In the genomic region with DNA sequence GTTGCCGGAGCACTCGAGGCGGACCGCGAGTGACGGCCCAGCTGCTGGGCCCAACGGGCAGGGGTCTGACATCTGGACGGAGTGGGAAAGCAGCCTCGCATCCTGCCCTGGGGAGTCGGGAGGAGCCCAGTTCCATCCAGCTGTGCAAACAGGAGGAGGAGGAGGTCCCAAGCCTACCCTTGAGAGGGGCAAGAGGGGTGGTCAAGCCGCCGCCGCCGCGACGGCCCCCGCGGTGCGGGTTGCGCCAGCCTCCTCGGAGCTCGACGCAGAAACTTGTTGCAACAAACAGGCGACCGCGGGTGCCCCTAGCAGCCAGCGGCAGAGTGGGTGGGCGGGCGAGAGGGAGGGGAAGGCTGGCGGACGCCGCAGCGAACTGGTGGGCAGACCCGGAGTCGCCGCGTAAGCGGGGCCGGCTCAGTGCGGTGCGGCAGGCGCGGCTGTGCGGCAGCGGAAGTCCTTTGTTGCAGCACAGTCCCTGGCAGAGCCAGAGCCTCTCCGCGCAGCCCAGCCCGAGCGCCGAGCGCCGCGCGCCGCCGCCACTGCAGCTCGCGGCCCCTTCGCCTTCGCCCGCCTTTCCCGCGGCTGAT, we compare ENCODE assay signal across 8 cellular contexts. TPM values are rescaled to one million over a fixed set of nuclear protein-coding genes. Genes with fewer than 3 reads are reported as not detected.
A peak's percentile ranks its signal among the peaks of the same experiment; 100 is the strongest.
DNase-seq lines count a peak whose midpoint lies in the region; ATAC-seq and TF ChIP-seq lines count a peak whose summit lies in the region.

A gene with protein sequence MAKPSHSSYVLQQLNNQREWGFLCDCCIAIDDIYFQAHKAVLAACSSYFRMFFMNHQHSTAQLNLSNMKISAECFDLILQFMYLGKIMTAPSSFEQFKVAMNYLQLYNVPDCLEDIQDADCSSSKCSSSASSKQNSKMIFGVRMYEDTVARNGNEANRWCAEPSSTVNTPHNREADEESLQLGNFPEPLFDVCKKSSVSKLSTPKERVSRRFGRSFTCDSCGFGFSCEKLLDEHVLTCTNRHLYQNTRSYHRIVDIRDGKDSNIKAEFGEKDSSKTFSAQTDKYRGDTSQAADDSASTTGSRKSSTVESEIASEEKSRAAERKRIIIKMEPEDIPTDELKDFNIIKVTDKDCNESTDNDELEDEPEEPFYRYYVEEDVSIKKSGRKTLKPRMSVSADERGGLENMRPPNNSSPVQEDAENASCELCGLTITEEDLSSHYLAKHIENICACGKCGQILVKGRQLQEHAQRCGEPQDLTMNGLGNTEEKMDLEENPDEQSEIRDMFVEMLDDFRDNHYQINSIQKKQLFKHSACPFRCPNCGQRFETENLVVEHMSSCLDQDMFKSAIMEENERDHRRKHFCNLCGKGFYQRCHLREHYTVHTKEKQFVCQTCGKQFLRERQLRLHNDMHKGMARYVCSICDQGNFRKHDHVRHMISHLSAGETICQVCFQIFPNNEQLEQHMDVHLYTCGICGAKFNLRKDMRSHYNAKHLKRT (plus strand): TSS at position 461 of the 587 bp plus-strand sequence. CDS start 16,735 bp downstream, outside the sequence.

- peaks cover 27% of the 10 kb centered on the region; the same call in 1 of the 2 replicates for H3K79me2 ChIP-seq in H9 (ENCODE audit: insufficient read depth, low read length)
- H3K79me2 ChIP-seq in SU-DHL-6 (ENCODE audit: insufficient read depth, low read length), result peaks cover 86% of the 10 kb centered on the region

- TF ChIP-seq EP300 in ovary (IDR thresholded peaks at IDR 0.05), result no peak

- peak within 1 kb of the TSS; percentile 84 to 86 for H3K4me3 Mint-ChIP-seq in H9
- peak within 1 kb of the TSS; percentile 93 for H3K4me3 Mint-ChIP-seq in activated naive CD8-positive, alpha-beta T cell treated with anti-CD3 and anti-CD28 coated beads for 36 hours

- H3T11ph ChIP-seq in H9 (ENCODE audit: low read length), result no peak within 1 kb of the TSS

- no CpG with 5 or more reads among the region's 63 CpGs for WGBS in H9 (ENCODE audit: extremely low coverage, insufficient read length, low lambda C conversion rate)
- 0 to 1% (median 0%) methylated on average over 54 to 63 of the region's 63 CpGs for WGBS in ovary, 3 donors

- H2AFZ ChIP-seq in H9 (ENCODE audit: low read length), result no peak within 1 kb of the TSS
- H2AFZ ChIP-seq in SU-DHL-6 (ENCODE audit: low read depth, low read length, severe bottlenecking), result no peak within 1 kb of the TSS

- peaks cover 52 to 55% of the 10 kb centered on the region in 2 experiments for H3K4me1 Mint-ChIP-seq in H9
- peaks cover 58% of the 10 kb centered on the region for H3K4me1 Mint-ChIP-seq in activated naive CD8-positive, alpha-beta T cell treated with anti-CD3 and anti-CD28 coated beads for 36 hours

- no peaks in the 10 kb centered on the region for H3K9me3 ChIP-seq in H9 (ENCODE audit: control insufficient read depth, low read depth, low read length)
- no peaks in the 10 kb centered on the region for H3K9me3 ChIP-seq in SU-DHL-6 (ENCODE audit: insufficient read depth, low read length)
- no peaks in the 10 kb centered on the region for H3K9me3 ChIP-seq in ovary
- no peaks in the 10 kb centered on the region for H3K9me3 ChIP-seq in thoracic aorta

- H2BK15ac ChIP-seq in H9 (ENCODE audit: low read depth, low read length), result no peak within 1 kb of the TSS

- peak; percentile 5 for TF ChIP-seq POLR2A in ovary (IDR thresholded peaks at IDR 0.05)

- peak within 1 kb of the TSS; percentile 85 for H3K4me3 ChIP-seq in SU-DHL-6 (ENCODE audit: insufficient read depth, low read length, poor library complexity, severe bottlenecking)
- H3K4me3 ChIP-seq in ovary, result peak within 1 kb of the TSS; percentile 89
- peak within 1 kb of the TSS; percentile 98 for H3K4me3 ChIP-seq in thoracic aorta

- H3K56ac ChIP-seq in H9 (ENCODE audit: insufficient read length, low read depth, low read length), result no peak within 1 kb of the TSS

- no peaks in the 10 kb centered on the region; the same call in 1 of the 2 replicates for H3K4me1 ChIP-seq in H9 (ENCODE audit: insufficient read depth, low read length)
- peaks cover 10% of the 10 kb centered on the region for H3K4me1 ChIP-seq in ovary (ENCODE audit: insufficient read depth)
- H3K4me1 ChIP-seq in thoracic aorta (ENCODE audit: control insufficient read depth in 1 of 2, low read depth in 2 of 2), result peaks cover 52 to 61% of the 10 kb centered on the region in 2 donors

- peak within 1 kb of the TSS; percentile 98 for H3K14ac ChIP-seq in H9 (ENCODE audit: insufficient read depth, low read length)

- no peaks in the 10 kb centered on the region for H3K9me2 ChIP-seq in SU-DHL-6 (replicated peaks; ENCODE audit: insufficient read depth, low read length)

- H3K4me2 ChIP-seq in H9 (ENCODE audit: insufficient read depth, insufficient read length, low read length) (peak within 1 kb of the TSS; percentile 91), SU-DHL-6 (ENCODE audit: low read depth, low read length, poor library complexity, severe bottlenecking) (peak within 1 kb of the TSS; percentile 76)

- H3K23ac ChIP-seq in H9 (ENCODE audit: insufficient read length, low read depth, low read length), result no peak within 1 kb of the TSS

- peak within 1 kb of the TSS; percentile 97 for H3K18ac ChIP-seq in H9 (ENCODE audit: insufficient read length, low read depth, low read length)

- no peak for TF ChIP-seq CTCF in H9 (conservative IDR thresholded peaks at IDR 0.05)
- TF ChIP-seq CTCF in SU-DHL-6 (IDR thresholded peaks at IDR 0.05; ENCODE audit: insufficient read depth, low read length, poor library complexity, severe bottlenecking), result no peak
- TF ChIP-seq CTCF in ovary (IDR thresholded peaks at IDR 0.05), result no peak
- no peak for TF ChIP-seq CTCF in thoracic aorta (IDR thresholded peaks at IDR 0.05)

- H3K27ac ChIP-seq in H9 (ENCODE audit: insufficient read length, low read depth, low read length) (peak within 1 kb of the TSS; percentile 66), SU-DHL-6 (ENCODE audit: low read depth, low read length) (peak within 1 kb of the TSS; percentile 99), ovary (peak within 1 kb of the TSS; percentile 95 to 99), thoracic aorta (peak within 1 kb of the TSS; percentile 100)

- H2BK120ac ChIP-seq in H9 (ENCODE audit: low read depth, low read length, poor library complexity, severe bottlenecking), result no peak within 1 kb of the TSS

- intact Hi-C loops in head of caudate nucleus (cut with DNase I), result loop anchor here (2.0 to 10.0 kb wide), 3 partner anchors 36 to 160 kb away; a partner anchor contains a TSS
- intact Hi-C loops in ovary (cut with DNase I), result loop anchor here in 1 of 4 donors (10.0 kb wide), 1 partner anchor 160 kb away; no protein-coding TSS in a partner anchor

- peak; percentile 21 for ATAC-seq in thoracic aorta (ENCODE audit: insufficient number of reproducible peaks, low FRiP score, low read depth)

- H3K9ac ChIP-seq in H9 (ENCODE audit: extremely low read depth, insufficient read length, low read length) (peak within 1 kb of the TSS; percentile 77), SU-DHL-6 (ENCODE audit: low read length) (peak within 1 kb of the TSS; percentile 99)

- H3K27ac Mint-ChIP-seq in H9, result peak within 1 kb of the TSS; percentile 96 to 100 (median 98)
- H3K27ac Mint-ChIP-seq in activated naive CD8-positive, alpha-beta T cell treated with anti-CD3 and anti-CD28 coated beads for 36 hours, result peak within 1 kb of the TSS; percentile 100

- peak within 1 kb of the TSS; percentile 57 for H4K91ac ChIP-seq in H9 (ENCODE audit: insufficient read length, low read depth, low read length)

- no peak within 1 kb of the TSS for H2AK5ac ChIP-seq in H9 (ENCODE audit: insufficient read length, low read length)

- peaks cover 3 to 7% (median 6%) of the 10 kb centered on the region in 3 experiments; a peak in 5 of 7 replicates for H3K36me3 Mint-ChIP-seq in H9 (ENCODE audit: insufficient read depth in 1 of 3, low read depth in 3 of 3)
- H3K36me3 Mint-ChIP-seq in activated naive CD8-positive, alpha-beta T cell treated with anti-CD3 and anti-CD28 coated beads for 36 hours, result peaks cover 58% of the 10 kb centered on the region

- DNase-seq in DMS79 (lab: John Stamatoyannopoulos, UW) (peak; percentile 80), H9 (peak; percentile 83), NCI-H1048 (lab: John Stamatoyannopoulos, UW) (peak; percentile 34), head of caudate nucleus (peak; percentile 39 to 91 (median 80)), ovary (peak; percentile 71 to 83 (median 77)), thoracic aorta (ENCODE audit: low spot score) (peak; percentile 69)
- DNase-seq in activated naive CD8-positive, alpha-beta T cell treated with anti-CD3 and anti-CD28 coated beads for 36 hours, result peak; percentile 89

- no peaks in the 10 kb centered on the region for H3K36me3 ChIP-seq in SU-DHL-6 (ENCODE audit: low read length)
- no peaks in the 10 kb centered on the region for H3K36me3 ChIP-seq in ovary
- no peaks in the 10 kb centered on the region for H3K36me3 ChIP-seq in thoracic aorta

- no peak within 1 kb of the TSS for H2BK20ac ChIP-seq in H9 (ENCODE audit: low read depth, low read length, poor library complexity, severe bottlenecking)

- no peak within 1 kb of the TSS for H4K8ac ChIP-seq in H9 (replicated peaks; ENCODE audit: insufficient read length, low read depth, low read length)

- H4K5ac ChIP-seq in H9 (ENCODE audit: insufficient read length, low read depth, low read length), result peak within 1 kb of the TSS; percentile 54

- peak within 1 kb of the TSS; percentile 9 for H2BK12ac ChIP-seq in H9 (ENCODE audit: insufficient read length, low read depth, low read length)

- no peaks in the 10 kb centered on the region for H3K9me3 Mint-ChIP-seq in H9
- no peaks in the 10 kb centered on the region for H3K9me3 Mint-ChIP-seq in activated naive CD8-positive, alpha-beta T cell treated with anti-CD3 and anti-CD28 coated beads for 36 hours

- H4K20me1 ChIP-seq in H9 (ENCODE audit: control insufficient read depth, insufficient read depth, insufficient read length) (no peaks in the 10 kb centered on the region), SU-DHL-6 (ENCODE audit: low read depth, low read length) (peaks cover 3% of the 10 kb centered on the region; the same call in 1 of the 2 replicates)

- H3K79me1 ChIP-seq in H9 (ENCODE audit: insufficient read depth, low read depth, low read length, poor library complexity, severe bottlenecking), result no peaks in the 10 kb centered on the region

- H3F3A ChIP-seq in SU-DHL-6 (ENCODE audit: insufficient read depth), result peaks cover 64% of the 10 kb centered on the region

- no peak within 1 kb of the TSS; the same call in 1 of the 2 replicates for H3K4ac ChIP-seq in H9 (ENCODE audit: low read depth, low read length)

- peak within 1 kb of the TSS; percentile 17 for H2BK5ac ChIP-seq in H9 (ENCODE audit: insufficient read length, low read length)

- no peaks in the 10 kb centered on the region for H3K27me3 Mint-ChIP-seq in H9 (ENCODE audit: low read depth)
- H3K27me3 Mint-ChIP-seq in activated naive CD8-positive, alpha-beta T cell treated with anti-CD3 and anti-CD28 coated beads for 36 hours, result peaks cover 4% of the 10 kb centered on the region

- H3K23me2 ChIP-seq in H9 (ENCODE audit: insufficient read length, low read depth, low read length, poor library complexity, severe bottlenecking), result peaks cover 15% of the 10 kb centered on the region

- H3K27me3 ChIP-seq in H9 (ENCODE audit: insufficient read depth, low read length) (no peaks in the 10 kb centered on the region), SU-DHL-6 (ENCODE audit: low read length) (no peaks in the 10 kb centered on the region), ovary (no peaks in the 10 kb centered on the region), thoracic aorta (replicated peaks; ENCODE audit: insufficient read depth) (no peaks in the 10 kb centered on the region)

RNA-seq across cellular contexts. Expression of the gene that starts here (rescaled TPM):
- 34.5 and 37.8 TPM in 2 replicates for total RNA-seq in H9 (2021)
- 10 to 100 TPM; 43.3 to 43.9 TPM for total RNA-seq in activated naive CD8-positive, alpha-beta T cell treated with anti-CD3 and anti-CD28 coated beads for 36 hours
- total RNA-seq in ovary, result 10 to 100 TPM; 30.6 to 35.8 (median 34.6) TPM
- 10 to 100 TPM; 13.0 to 28.3 TPM for polyA plus RNA-seq in ovary
- total RNA-seq in thoracic aorta, result 10 to 100 TPM; 37.9 to 43.3 TPM

Comparison
In these comparisons a context has a peak if more than half of its experiments do, and no peak if none do; other contexts are left out.
1. Peak in every context shown above with its lines: DNase-seq, ATAC-seq, H3K4me3 ChIP-seq and H3K27ac ChIP-seq.
2. DNase-seq: peak in every context shown above with its lines; median percentile 89 in activated naive CD8-positive, alpha-beta T cell treated with anti-CD3 and anti-CD28 coated beads for 36 hours; 83 in H9; 80 in DMS79; 80 in head of caudate nucleus; 77 in ovary; 69 in thoracic aorta; 34 in NCI-H1048.